20 cellular contexts compared by ENCODE assay signal in the genomic region with DNA sequence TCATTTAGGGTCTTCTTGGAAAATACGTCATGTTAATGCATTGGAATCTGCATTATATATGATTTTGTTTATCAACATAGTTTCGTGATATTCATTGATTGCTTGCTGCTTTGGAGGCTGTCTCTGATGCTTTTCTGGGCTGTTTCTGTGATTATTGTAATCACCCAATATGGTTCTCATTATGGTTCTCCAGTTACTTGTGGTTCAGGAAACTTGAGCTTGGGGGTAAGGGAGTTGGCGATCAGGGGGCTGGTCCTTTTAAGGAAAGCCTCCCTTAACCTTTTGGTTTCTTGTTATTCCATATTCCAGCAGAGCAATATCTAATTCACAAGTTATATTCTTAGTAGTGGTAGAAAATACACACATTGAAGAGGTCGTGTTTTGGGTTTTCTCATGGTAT. TPM values are rescaled to one million over a fixed set of nuclear protein-coding genes. Genes with fewer than 3 reads are reported as not detected.
DNase-seq lines count a peak whose midpoint lies in the region; ATAC-seq and TF ChIP-seq lines count a peak whose summit lies in the region.
"Had no signal": no experiment of that assay in that cellular context is flagged by ENCODE, and none has a peak within 500 bp of the region (broad histone marks: within the 10 kb centered on the region; RNA-seq: fewer than 3 reads in every experiment).

No MANE protein-coding gene starts in this region.

- no peaks in the 10 kb centered on the region for H3K79me2 ChIP-seq in SK-N-SH (ENCODE audit: insufficient read depth)
- no peaks in the 10 kb centered on the region for H3K79me2 ChIP-seq in hepatocyte

- DNase-seq in SK-N-SH, result no peak
- DNase-seq in endothelial cell (ENCODE audit: low spot score), result no peak
- DNase-seq in hepatocyte (ENCODE audit: low spot score), result no peak
- DNase-seq in uterus, result no peak
- no peak for DNase-seq in spleen
- DNase-seq: COR-L47; DMS 273 treated with DMSO at 0.1 percent for 48 hours; DND-41; HCEC 1CT; KG1; NCI-H1694 treated with DMSO at 0.1 percent for 48 hours; NCI-H748 treated with DMSO at 0.1 percent for 48 hours; NK-92 treated with Interleukin-12 subunit alpha and Interleukin-12 subunit beta, amount 100 ng/mL, for 24 hours; Right ventricle myocardium superior had no signal

- no peak overlapping the region for H3K4me2 ChIP-seq in SK-N-SH
- no peak overlapping the region for H3K4me2 ChIP-seq in hepatocyte

- TF ChIP-seq CTCF in SK-N-SH (IDR thresholded peaks at IDR 0.05) (no peak), endothelial cell (IDR thresholded peaks at IDR 0.05; ENCODE audit: unreplicated experiment) (no peak), hepatocyte (IDR thresholded peaks at IDR 0.05; ENCODE audit: poor library complexity) (no peak), uterus (IDR thresholded peaks at IDR 0.05) (no peak), spleen (IDR thresholded peaks at IDR 0.05 in 8 of 11, conservative IDR thresholded peaks at IDR 0.05 in 3 of 11) (no peak)

- H3K4me3 Mint-ChIP-seq in endothelial cell (ENCODE audit: unreplicated experiment), result peak overlapping the region; percentile 15
- H3K4me3 Mint-ChIP-seq: CD14-positive monocyte had no signal

- no peak overlapping the region for H3K9ac ChIP-seq in SK-N-SH

- H3K27ac ChIP-seq in SK-N-SH (ENCODE audit: low read depth in 2 of 2, low read length in 1 of 2), result peak overlapping the region in 1 of 2 experiments; percentile 43; a peak in 1 of 4 replicates
- H3K27ac ChIP-seq in hepatocyte, result peak overlapping the region; percentile 61
- H3K27ac ChIP-seq in uterus, result peak overlapping the region; percentile 89 to 97
- no peak overlapping the region for H3K27ac ChIP-seq in spleen
- H3K27ac ChIP-seq: 22Rv1 had no signal

- peaks cover 7% of the 10 kb centered on the region for H3K36me3 Mint-ChIP-seq in endothelial cell (ENCODE audit: low read depth, unreplicated experiment)

- H3K27me3 Mint-ChIP-seq in endothelial cell (ENCODE audit: unreplicated experiment), result no peaks in the 10 kb centered on the region

- H3K9me2 ChIP-seq in SK-N-SH, result no peaks in the 10 kb centered on the region
- H3K9me2 ChIP-seq in hepatocyte (replicated peaks; ENCODE audit: insufficient read depth), result no peaks in the 10 kb centered on the region

- ATAC-seq in SK-N-SH treated with all-trans-retinoic acid at 6 μM for 48 hours (no peak), HG03108 (IDR thresholded peaks at IDR 0.05; ENCODE audit: unreplicated experiment) (no peak), GM21390 (IDR thresholded peaks at IDR 0.05; ENCODE audit: unreplicated experiment) (no peak)
- ATAC-seq: HepG2 had no signal

- no peaks in the 10 kb centered on the region for H3K9me3 Mint-ChIP-seq in endothelial cell (ENCODE audit: unreplicated experiment)
- H3K9me3 Mint-ChIP-seq: CD14-positive monocyte had no signal

- no peak overlapping the region for H2AFZ ChIP-seq in SK-N-SH (ENCODE audit: low read depth)
- no peak overlapping the region for H2AFZ ChIP-seq in hepatocyte

- no peaks in the 10 kb centered on the region for H3K9me3 ChIP-seq in SK-N-SH
- no peaks in the 10 kb centered on the region for H3K9me3 ChIP-seq in hepatocyte (ENCODE audit: low read depth)
- no peaks in the 10 kb centered on the region for H3K9me3 ChIP-seq in uterus
- H3K9me3 ChIP-seq in spleen, result no peaks in the 10 kb centered on the region

- peaks cover 14 to 18% of the 10 kb centered on the region in 2 experiments for H3K36me3 ChIP-seq in SK-N-SH (replicated peaks in 1 of 2; ENCODE audit: control insufficient read depth in 1 of 2, insufficient read depth in 2 of 2, low read length in 1 of 2)
- H3K36me3 ChIP-seq in hepatocyte (replicated peaks; ENCODE audit: insufficient read depth, low read depth), result no peaks in the 10 kb centered on the region
- no peaks in the 10 kb centered on the region for H3K36me3 ChIP-seq in uterus
- peaks cover 3 to 100% (median 78%) of the 10 kb centered on the region in 6 donors for H3K36me3 ChIP-seq in spleen

- POLR2A ChIA-PET in SK-N-SH (lab: Yijun Ruan, JAX), result no interaction called here

- H4K20me1 ChIP-seq in SK-N-SH (ENCODE audit: insufficient read depth), result no peaks in the 10 kb centered on the region
- H4K20me1 ChIP-seq in hepatocyte (ENCODE audit: insufficient read depth, poor library complexity, severe bottlenecking), result no peaks in the 10 kb centered on the region

- CTCF ChIA-PET in SK-N-SH (lab: Yijun Ruan, JAX), result no interaction called here

- H3K27ac Mint-ChIP-seq in endothelial cell (ENCODE audit: unreplicated experiment), result peak overlapping the region; percentile 2

- WGBS in SK-N-SH (ENCODE audit: low lambda C conversion rate), result 77% methylated on average over 4 of the region's 4 CpGs
- 81% methylated on average over 4 of the region's 4 CpGs for whole genome bisulfite sequencing in hepatocyte (ENCODE audit: low lambda C conversion rate, missing lambda C conversion rate)
- 93 to 99% (median 96%) methylated on average over 4 of the region's 4 CpGs for WGBS in spleen, 5 donors

- H3K4me1 Mint-ChIP-seq in endothelial cell (ENCODE audit: unreplicated experiment), result peaks cover 13% of the 10 kb centered on the region

- TF ChIP-seq RAD21 in SK-N-SH (IDR thresholded peaks at IDR 0.05; ENCODE audit: low read length), result no peak

- TF ChIP-seq POLR2A in uterus (IDR thresholded peaks at IDR 0.05) (no peak), spleen (IDR thresholded peaks at IDR 0.05) (no peak)

- H3K4me3 ChIP-seq in SK-N-SH (ENCODE audit: low read depth in 2 of 2, low read length in 1 of 2), result no peak overlapping the region
- H3K4me3 ChIP-seq in hepatocyte, result no peak overlapping the region
- H3K4me3 ChIP-seq in uterus, result no peak overlapping the region
- H3K4me3 ChIP-seq in spleen, result no peak overlapping the region

- H3K27me3 ChIP-seq in SK-N-SH (ENCODE audit: insufficient read depth) (no peaks in the 10 kb centered on the region), hepatocyte (no peaks in the 10 kb centered on the region), uterus (no peaks in the 10 kb centered on the region), spleen (replicated peaks in 1 of 7) (no peaks in the 10 kb centered on the region)

- intact Hi-C loops in uterus (cut with DNase I; ENCODE audit: low total_unique reads), result no loop called here
- intact Hi-C loops in spleen (cut with DNase I; ENCODE audit: low total_unique reads), result no loop called here

- H3F3A ChIP-seq in SK-N-SH (replicated peaks; ENCODE audit: insufficient read depth), result peaks cover 12% of the 10 kb centered on the region

- no peak for TF ChIP-seq EP300 in SK-N-SH (IDR thresholded peaks at IDR 0.05; ENCODE audit: borderline replicate concordance in 1 of 2, low read depth in 1 of 2, low read length in 1 of 2)

- H3K4me1 ChIP-seq in SK-N-SH (ENCODE audit: control insufficient read depth in 1 of 2, insufficient read depth in 2 of 2, low read depth in 1 of 2, low read length in 1 of 2), result peaks cover 8 to 28% of the 10 kb centered on the region in 2 experiments
- peaks cover 55% of the 10 kb centered on the region for H3K4me1 ChIP-seq in hepatocyte (ENCODE audit: insufficient read depth)
- no peaks in the 10 kb centered on the region for H3K4me1 ChIP-seq in uterus
- peaks cover 0 to 34% (median 19%) of the 10 kb centered on the region in 6 donors for H3K4me1 ChIP-seq in spleen

TF ChIP-seq in SK-N-SH, 30 proteins besides CTCF, POLR2A, EP300 and RAD21 (continues in another document):
- TF ChIP-seq TCF12 (IDR thresholded peaks at IDR 0.05), result peak; percentile 26; the same call in 1 of the 2 replicates
- TF ChIP-seq, protein P1, sequence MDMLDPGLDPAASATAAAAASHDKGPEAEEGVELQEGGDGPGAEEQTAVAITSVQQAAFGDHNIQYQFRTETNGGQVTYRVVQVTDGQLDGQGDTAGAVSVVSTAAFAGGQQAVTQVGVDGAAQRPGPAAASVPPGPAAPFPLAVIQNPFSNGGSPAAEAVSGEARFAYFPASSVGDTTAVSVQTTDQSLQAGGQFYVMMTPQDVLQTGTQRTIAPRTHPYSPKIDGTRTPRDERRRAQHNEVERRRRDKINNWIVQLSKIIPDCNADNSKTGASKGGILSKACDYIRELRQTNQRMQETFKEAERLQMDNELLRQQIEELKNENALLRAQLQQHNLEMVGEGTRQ (IDR thresholded peaks at IDR 0.05; ENCODE audit: borderline replicate concordance, low read depth, low read length), result no peak

TF ChIP-seq in SK-N-SH treated with all-trans-retinoic acid at 6 μM for 48 hours, 23 proteins besides CTCF, POLR2A, EP300 and RAD21 (continues in another document):
- TF ChIP-seq PPARA (CRISPR knock-in tag; IDR thresholded peaks at IDR 0.05; ENCODE audit: borderline replicate concordance) (no peak), SNAI2 (CRISPR knock-in tag; IDR thresholded peaks at IDR 0.05) (no peak), ZNF70 (CRISPR knock-in tag; IDR thresholded peaks at IDR 0.05) (no peak), ZNF565 (CRISPR knock-in tag; conservative IDR thresholded peaks at IDR 0.05; ENCODE audit: low read depth) (no peak), CSDC2 (CRISPR knock-in tag; IDR thresholded peaks at IDR 0.05) (no peak), TCF4 (CRISPR knock-in tag; IDR thresholded peaks at IDR 0.05; ENCODE audit: borderline replicate concordance) (no peak), BACH2 (CRISPR knock-in tag; IDR thresholded peaks at IDR 0.05; ENCODE audit: borderline replicate concordance) (no peak)
- TF ChIP-seq, protein P2, sequence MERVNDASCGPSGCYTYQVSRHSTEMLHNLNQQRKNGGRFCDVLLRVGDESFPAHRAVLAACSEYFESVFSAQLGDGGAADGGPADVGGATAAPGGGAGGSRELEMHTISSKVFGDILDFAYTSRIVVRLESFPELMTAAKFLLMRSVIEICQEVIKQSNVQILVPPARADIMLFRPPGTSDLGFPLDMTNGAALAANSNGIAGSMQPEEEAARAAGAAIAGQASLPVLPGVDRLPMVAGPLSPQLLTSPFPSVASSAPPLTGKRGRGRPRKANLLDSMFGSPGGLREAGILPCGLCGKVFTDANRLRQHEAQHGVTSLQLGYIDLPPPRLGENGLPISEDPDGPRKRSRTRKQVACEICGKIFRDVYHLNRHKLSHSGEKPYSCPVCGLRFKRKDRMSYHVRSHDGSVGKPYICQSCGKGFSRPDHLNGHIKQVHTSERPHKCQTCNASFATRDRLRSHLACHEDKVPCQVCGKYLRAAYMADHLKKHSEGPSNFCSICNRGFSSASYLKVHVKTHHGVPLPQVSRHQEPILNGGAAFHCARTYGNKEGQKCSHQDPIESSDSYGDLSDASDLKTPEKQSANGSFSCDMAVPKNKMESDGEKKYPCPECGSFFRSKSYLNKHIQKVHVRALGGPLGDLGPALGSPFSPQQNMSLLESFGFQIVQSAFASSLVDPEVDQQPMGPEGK (CRISPR knock-in tag; IDR thresholded peaks at IDR 0.05; ENCODE audit: borderline replicate concordance), result no peak

RNA-seq across cellular contexts. Expression of a gene that starts 17.4 kb away (rescaled TPM):
- polyA plus RNA-seq in SK-N-SH (2012; rRNA removed), result 4.2 and 5.7 TPM in 2 replicates
- 5.5 and 6.0 TPM in 2 replicates for polyA plus RNA-seq in SK-N-SH (2012; cell fraction: cytosol; rRNA removed)
- 4.2 and 7.5 TPM in 2 replicates for polyA plus RNA-seq in SK-N-SH (2012; cell fraction: nucleus; rRNA removed)
- total RNA-seq in endothelial cell (ENCODE audit: unreplicated experiment), result 3.1 TPM
- total RNA-seq in hepatocyte, result 21.6 and 22.0 TPM in 2 replicates
- 10.4 and 12.2 TPM in 2 replicates for polyA plus RNA-seq in hepatocyte
- 10 to 100 TPM; 55.6 to 75.3 (median 65.8) TPM for total RNA-seq in uterus
- total RNA-seq in spleen, result 10 to 100 TPM; 15.8 to 31.0 (median 25.2) TPM
- 1 to 10 TPM; 2.1 to 4.0 (median 3.4) TPM for polyA plus RNA-seq in spleen

Comparison
In these comparisons a context has a peak if more than half of its experiments do, and no peak if none do; other contexts are left out.
1. H3K27ac ChIP-seq: peak in hepatocyte (single experiment) and uterus (2 of 2); none in spleen (0 of 8).